In genomic region chr11:67709806-67710205, GRCh38 we compare ENCODE assay signal across 18 cellular contexts. TPM values are rescaled to one million over a fixed set of nuclear protein-coding genes. Genes with fewer than 3 reads are reported as not detected.
"Had no signal": no experiment of that assay in that cellular context is flagged by ENCODE, and none has a peak within 500 bp of the region (broad histone marks: within the 10 kb centered on the region; RNA-seq: fewer than 3 reads in every experiment).

No MANE protein-coding gene starts in this region.

RNA-seq across cellular contexts. Expression of gene ALDH3B2, which starts 35.4 kb away (rescaled TPM):
- total RNA-seq: activated naive CD4-positive, alpha-beta T cell treated with anti-CD3 and anti-CD28 coated beads for 36 hours; activated naive CD4-positive, alpha-beta T cell treated with anti-CD3 and anti-CD28 coated beads, Interleukin-2, amount 50 U/mL, for 72 hours; activated naive CD8-positive, alpha-beta T cell treated with anti-CD3 and anti-CD28 coated beads for 36 hours; activated naive CD8-positive, alpha-beta T cell treated with anti-CD3 and anti-CD28 coated beads, Interleukin-2, amount 10 ng/mL, durations not matched to agents 7 days and 5 days; activated T-cell treated with anti-CD3 and anti-CD28 coated beads, Interleukin-2, amount 50 U/mL, for 4 hours; activated T-cell treated with anti-CD3 and anti-CD28 coated beads, Interleukin-2, amount 50 U/mL, for 72 hours; activated T-helper 1 cell treated with anti-CD3 and anti-CD28 coated beads, Interleukin-12 subunit alpha, Interleukin-12 subunit beta, Interleukin-2, Interleukin-4 antibody, amounts not matched to agents 30 ng/mL and 10 ng/mL and 1 ng/mL, durations not matched to agents 14 hours and 24 hours and 36 hours; activated T-helper 17 cell treated with anti-CD3 and anti-CD28 coated beads, Interleukin-2, amount 50 U/mL, for 72 hours; activated T-helper 2 cell treated with anti-CD3 and anti-CD28 coated beads, Interferon-gamma antibody, Interleukin-2, Interleukin-4, amounts not matched to agents 10 μg/mL and 5 μg/mL and 100 μg/mL, durations not matched to agents 14 hours and 24 hours and 36 hours; adrenal gland; aorta; ascending aorta; astrocyte; body of pancreas; cardiac muscle cell; cardiac septum; cerebellum; chondrocyte had no signal

RNA-seq across cellular contexts. Expression of gene ACY3, which starts 59.3 kb away (rescaled TPM):
- total RNA-seq: activated naive CD4-positive, alpha-beta T cell treated with anti-CD3 and anti-CD28 coated beads for 36 hours; activated T-helper 1 cell treated with anti-CD3 and anti-CD28 coated beads, Interleukin-12 subunit alpha, Interleukin-12 subunit beta, Interleukin-2, Interleukin-4 antibody, amounts not matched to agents 30 ng/mL and 10 ng/mL and 1 ng/mL, durations not matched to agents 14 hours and 24 hours and 36 hours; adrenal gland; aorta; ascending aorta; astrocyte; cardiac muscle cell; cardiac septum; chondrocyte had no signal
